Comparison of ENCODE assay signal across 8 cellular contexts in genomic region chr9:121322037-121322736, GRCh38.
DNase-seq lines count a peak whose midpoint lies in the region.

No MANE protein-coding gene starts in this region.

- H3K27ac ChIP-seq in substantia nigra (ENCODE audit: low read depth, low read length, poor library complexity, severe bottlenecking) = peak overlapping the region; percentile 45

- peak; percentile 5 for DNase-seq in NCI-H1105 treated with DMSO at 0.1 percent for 48 hours (lab: John Stamatoyannopoulos, UW)
- DNase-seq in NCI-H1105 (lab: John Stamatoyannopoulos, UW) = no peak
- peak; percentile 32 for DNase-seq in SW480 (ENCODE audit: low spot score)
- DNase-seq in foreskin melanocyte = peak; percentile 32
- DNase-seq in substantia nigra (lab: John Stamatoyannopoulos, UW) = no peak
- DNase-seq in NCI-H524 treated with DMSO at 0.1 percent for 48 hours (lab: John Stamatoyannopoulos, UW) = no peak
- no peak for DNase-seq in NCI-H774 (lab: John Stamatoyannopoulos, UW)
- DNase-seq in NOMO-1 treated with DMSO at 0.1 percent for 48 hours (lab: John Stamatoyannopoulos, UW; ENCODE audit: unreplicated experiment) = no peak

Comparison
In these comparisons a context has a peak if more than half of its experiments do, and no peak if none do; other contexts are left out.
1. DNase-seq: peak in NCI-H1105 treated with DMSO at 0.1 percent for 48 hours (single experiment), SW480 (single experiment) and foreskin melanocyte (single experiment); none in NCI-H1105 (single experiment), substantia nigra (0 of 49), NCI-H524 treated with DMSO at 0.1 percent for 48 hours (single experiment), NCI-H774 (single experiment) and NOMO-1 treated with DMSO at 0.1 percent for 48 hours (single experiment).